In genomic region chr17:45584092-45585036, GRCh38 we compare ENCODE assay signal across 8 cellular contexts.
DNase-seq lines count a peak whose midpoint lies in the region; ATAC-seq and TF ChIP-seq lines count a peak whose summit lies in the region.

No MANE protein-coding gene starts in this region.

- H3K9me3 ChIP-seq in HEK293 (ENCODE audit: control insufficient read depth, insufficient read depth, low read depth, low read length) (no peaks in the 10 kb centered on the region), uterus (no peaks in the 10 kb centered on the region)

- H3K9me3 Mint-ChIP-seq in activated naive CD4-positive, alpha-beta T cell treated with anti-CD3 and anti-CD28 coated beads for 36 hours: no peaks in the 10 kb centered on the region
- no peaks in the 10 kb centered on the region for H3K9me3 Mint-ChIP-seq in progenitor cell of endocrine pancreas (ENCODE audit: low read depth)

- H3K36me3 ChIP-seq in HEK293 (ENCODE audit: control insufficient read depth in 2 of 2, insufficient read depth in 1 of 2, low read length in 2 of 2): peaks cover 10 to 14% of the 10 kb centered on the region in 2 experiments; a peak in 2 of 3 replicates
- H3K36me3 ChIP-seq in uterus: no peaks in the 10 kb centered on the region

- no peak for TF ChIP-seq POLR2A in uterus (IDR thresholded peaks at IDR 0.05)

- peaks cover 21% of the 10 kb centered on the region for H3K4me1 ChIP-seq in HEK293 (ENCODE audit: control insufficient read depth, insufficient read depth, low read length)
- H3K4me1 ChIP-seq in uterus: no peaks in the 10 kb centered on the region

- H3K4me1 Mint-ChIP-seq in activated naive CD4-positive, alpha-beta T cell treated with anti-CD3 and anti-CD28 coated beads for 36 hours (ENCODE audit: low read depth): peaks cover 41% of the 10 kb centered on the region
- peaks cover 22% of the 10 kb centered on the region for H3K4me1 Mint-ChIP-seq in progenitor cell of endocrine pancreas (ENCODE audit: low read depth)

- peak; percentile 53 for ATAC-seq in Right ventricle myocardium superior (ENCODE audit: poor library complexity)

- peak overlapping the region; percentile 77 for H3K27ac Mint-ChIP-seq in activated naive CD4-positive, alpha-beta T cell treated with anti-CD3 and anti-CD28 coated beads for 36 hours
- peak overlapping the region; percentile 99 for H3K27ac Mint-ChIP-seq in progenitor cell of endocrine pancreas

- H3K27ac ChIP-seq in HEK293 (ENCODE audit: extremely low read depth, low read depth, low read length) (peak overlapping the region; percentile 91), uterus (peak overlapping the region; percentile 67 to 71)

- H3K4me3 ChIP-seq in HEK293 (ENCODE audit: low read depth, low read length) (peak overlapping the region; percentile 61), uterus (peak overlapping the region; percentile 39 to 64)

- in situ Hi-C loops in G401 (cut with HindIII; ENCODE audit: low sequenced_read_pairs): no loop called here

- peaks cover 5% of the 10 kb centered on the region for H3K27me3 Mint-ChIP-seq in activated naive CD4-positive, alpha-beta T cell treated with anti-CD3 and anti-CD28 coated beads for 36 hours (ENCODE audit: low read depth)
- peaks cover 3% of the 10 kb centered on the region for H3K27me3 Mint-ChIP-seq in progenitor cell of endocrine pancreas

- H3K27me3 ChIP-seq in uterus: no peaks in the 10 kb centered on the region

- no peak for TF ChIP-seq CTCF in HEK293 (tag by site-specific recombination; IDR thresholded peaks at IDR 0.05)
- TF ChIP-seq CTCF in progenitor cell of endocrine pancreas (IDR thresholded peaks at IDR 0.05; ENCODE audit: unreplicated experiment): no peak
- TF ChIP-seq CTCF in uterus (IDR thresholded peaks at IDR 0.05): peak in 1 of 4 experiments; percentile 18

- H3K36me3 Mint-ChIP-seq in activated naive CD4-positive, alpha-beta T cell treated with anti-CD3 and anti-CD28 coated beads for 36 hours (ENCODE audit: low read depth): peaks cover 10% of the 10 kb centered on the region
- peaks cover 5% of the 10 kb centered on the region for H3K36me3 Mint-ChIP-seq in progenitor cell of endocrine pancreas (ENCODE audit: insufficient read depth)

- peak; percentile 85 for DNase-seq in G401 (ENCODE audit: low spot score)
- DNase-seq in NCI-H226: peak; percentile 60
- peak; percentile 62 for DNase-seq in activated naive CD4-positive, alpha-beta T cell treated with anti-CD3 and anti-CD28 coated beads for 36 hours
- peak; percentile 58 for DNase-seq in Right ventricle myocardium superior
- DNase-seq in progenitor cell of endocrine pancreas (ENCODE audit: low spot score, unreplicated experiment): peak; percentile 70
- peak; percentile 23 to 54 for DNase-seq in uterus
- DNase-seq in COLO668 (lab: John Stamatoyannopoulos, UW; ENCODE audit: unreplicated experiment): no peak

- CTCF ChIA-PET in HEK293 (lab: Yijun Ruan, JAX): interaction anchor here (0.5 to 0.8 kb wide), 2 partner anchors 68 to 460 kb away, joined by 3 to 4 read pairs; no protein-coding TSS in a partner anchor
- CTCF ChIA-PET in activated naive CD4-positive, alpha-beta T cell treated with anti-CD3 and anti-CD28 coated beads for 36 hours (lab: Charles Lee): no interaction called here

- intact Hi-C loops in activated naive CD4-positive, alpha-beta T cell treated with anti-CD3 and anti-CD28 coated beads for 36 hours (cut with micrococcal nuclease): no loop called here
- intact Hi-C loops in Right ventricle myocardium superior (cut with DNase I): no loop called here
- intact Hi-C loops in uterus (cut with DNase I; ENCODE audit: low total_unique reads): no loop called here

- peak overlapping the region; percentile 95 for H3K4me3 Mint-ChIP-seq in activated naive CD4-positive, alpha-beta T cell treated with anti-CD3 and anti-CD28 coated beads for 36 hours
- peak overlapping the region; percentile 91 for H3K4me3 Mint-ChIP-seq in progenitor cell of endocrine pancreas (ENCODE audit: low read depth)

- POLR2A ChIA-PET in HEK293 (lab: Yijun Ruan, JAX): no interaction called here

TF ChIP-seq in HEK293, 187 proteins besides CTCF, POLR2A, EP300 and RAD21 (continues in another document):
- TF ChIP-seq ZNF792 (tag by site-specific recombination; IDR thresholded peaks at IDR 0.05) (peak; percentile 64; the same call in 1 of the 2 replicates), ZBTB26 (tag by site-specific recombination; optimal IDR thresholded peaks at IDR 0.05) (no peak), ZNF548 (tag by site-specific recombination; IDR thresholded peaks at IDR 0.05) (no peak), ZNF654 (tag by site-specific recombination; IDR thresholded peaks at IDR 0.05; ENCODE audit: low read depth) (no peak), ZNF580 (tag by site-specific recombination; IDR thresholded peaks at IDR 0.05) (no peak), ZEB2 (tag by site-specific recombination; IDR thresholded peaks at IDR 0.05) (peak; percentile 82), ZNF2 (tag by site-specific recombination; IDR thresholded peaks at IDR 0.05) (peak; percentile 84; the same call in 1 of the 2 replicates), ZNF701 (tag by site-specific recombination; IDR thresholded peaks at IDR 0.05) (no peak), ZFP37 (tag by site-specific recombination; IDR thresholded peaks at IDR 0.05) (peak; percentile 94), PBX3 (CRISPR knock-in tag; IDR thresholded peaks at IDR 0.05) (peak; percentile 31; the same call in 1 of the 2 replicates), KLF17 (tag by site-specific recombination; IDR thresholded peaks at IDR 0.05) (peak; percentile 80), ZNF121 (tag by site-specific recombination; IDR thresholded peaks at IDR 0.05) (peak; percentile 31; the same call in 1 of the 2 replicates), SALL2 (tag by site-specific recombination; IDR thresholded peaks at IDR 0.05; ENCODE audit: borderline replicate concordance) (no peak), ZBTB7A (tag by site-specific recombination; IDR thresholded peaks at IDR 0.05; ENCODE audit: low read depth) (0 out of 2 replicates have a peak, but pooled peaks have one; percentile 53), PRDM4 (tag by site-specific recombination; IDR thresholded peaks at IDR 0.05) (0 out of 2 replicates have a peak, but pooled peaks have one; percentile 31), EGR2 (tag by site-specific recombination; IDR thresholded peaks at IDR 0.05; ENCODE audit: low read depth) (peak; percentile 79), SP7 (tag by site-specific recombination; IDR thresholded peaks at IDR 0.05) (peak; percentile 56), ZNF76 (tag by site-specific recombination; IDR thresholded peaks at IDR 0.05; ENCODE audit: borderline replicate concordance, low read depth) (peak; percentile 51; the same call in 1 of the 2 replicates), ZFP41 (tag by site-specific recombination; IDR thresholded peaks at IDR 0.05; ENCODE audit: borderline replicate concordance) (no peak), BCL11B (tag by site-specific recombination; IDR thresholded peaks at IDR 0.05; ENCODE audit: low read depth) (no peak)
